1 cellular context compared by ENCODE assay signal in the genomic region with DNA sequence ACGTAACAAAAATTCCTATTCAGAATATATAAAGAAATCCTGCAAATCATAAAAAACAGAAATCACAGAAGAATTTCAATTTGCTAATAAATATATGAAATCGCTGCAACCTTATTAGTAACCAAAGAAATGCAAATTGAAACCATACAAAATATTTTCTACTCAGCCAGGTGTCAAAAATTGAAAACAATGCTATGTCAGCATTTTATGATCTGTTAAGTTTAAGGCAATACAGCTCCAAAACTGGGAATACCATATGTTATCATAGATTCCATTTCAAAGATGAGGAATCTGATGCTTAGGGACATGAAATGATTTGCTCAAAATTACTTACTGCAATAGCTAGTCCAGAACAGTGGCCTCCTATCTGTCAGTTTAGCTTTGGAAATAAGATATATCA.
A peak's percentile ranks its signal among the peaks of the same experiment; 100 is the strongest.
TF ChIP-seq lines count a peak whose summit lies in the region.

No MANE protein-coding gene starts in this region.

TF ChIP-seq in K562, 482 proteins besides CTCF, POLR2A, EP300 and RAD21 (continued from another document):
- TF ChIP-seq MLLT1 (IDR thresholded peaks at IDR 0.05), result no peak
- no peak for TF ChIP-seq BDP1 (IDR thresholded peaks at IDR 0.05; ENCODE audit: insufficient read depth, insufficient read length)
- peak; percentile 97 for TF ChIP-seq MAFF (IDR thresholded peaks at IDR 0.05; ENCODE audit: low read length)
- TF ChIP-seq MAFK (IDR thresholded peaks at IDR 0.05; ENCODE audit: low read length), result peak; percentile 96
- no peak for TF ChIP-seq XRCC4 (IDR thresholded peaks at IDR 0.05; ENCODE audit: extremely low read depth, insufficient read depth, insufficient read length)
- TF ChIP-seq ZFPM2 (CRISPR knock-in tag; IDR thresholded peaks at IDR 0.05), result no peak
- TF ChIP-seq C11orf30 (IDR thresholded peaks at IDR 0.05; ENCODE audit: low read depth), result peak; percentile 89
- TF ChIP-seq NR2F6 (CRISPR knock-in tag; IDR thresholded peaks at IDR 0.05), result no peak
- no peak for TF ChIP-seq POLR2H (tag; IDR thresholded peaks at IDR 0.05; ENCODE audit: low read depth)
- no peak for TF ChIP-seq SREBF2 (CRISPR knock-in tag; IDR thresholded peaks at IDR 0.05)
